In the genomic region with DNA sequence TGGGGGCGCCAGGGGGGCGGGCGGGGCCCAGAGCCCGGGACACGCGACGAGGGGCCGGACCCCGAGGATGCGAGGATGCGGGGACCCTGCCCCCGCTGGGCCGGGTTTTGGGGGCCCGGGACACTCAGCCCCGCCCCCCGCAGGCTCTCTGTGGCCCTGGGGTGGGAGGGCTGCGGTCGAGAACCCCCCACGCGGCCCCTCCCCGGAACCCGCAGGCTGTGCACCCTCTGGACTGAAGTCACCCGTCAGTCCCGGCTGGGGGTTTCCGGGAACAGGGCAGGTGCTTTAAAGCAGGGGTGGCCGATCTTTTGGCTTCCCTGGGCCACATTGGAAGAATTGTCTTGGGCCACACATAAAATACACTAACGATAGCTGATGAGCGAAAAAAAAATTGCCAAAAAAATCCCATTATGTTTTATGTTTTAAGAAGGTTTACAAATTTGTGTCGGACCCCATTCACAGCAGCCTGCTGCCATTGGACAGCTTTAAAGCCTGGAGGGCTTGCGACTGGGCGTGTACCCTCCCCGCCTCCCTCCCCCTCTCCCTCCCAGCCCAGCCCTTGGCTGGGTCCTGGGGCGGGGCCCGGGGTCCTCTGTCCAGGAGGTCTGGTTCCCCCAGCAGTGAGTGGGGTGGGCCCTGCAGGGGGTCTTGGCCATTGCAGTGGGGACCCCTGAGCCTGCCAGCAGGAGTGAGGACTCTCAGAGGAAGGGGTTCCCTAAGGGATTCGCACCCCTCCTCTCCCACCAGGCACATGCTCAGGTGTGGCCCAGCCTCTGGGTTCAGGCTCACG, we compare ENCODE assay signal across 8 cellular contexts. TPM values are rescaled to one million over a fixed set of nuclear protein-coding genes. Genes with fewer than 3 reads are reported as not detected.
DNase-seq lines count a peak whose midpoint lies in the region; ATAC-seq, FAIRE-seq and TF ChIP-seq lines count a peak whose summit lies in the region.

No MANE protein-coding gene starts in this region.

- H3K36me3 ChIP-seq in kidney (ENCODE audit: control insufficient read depth in 1 of 2, insufficient read depth in 2 of 2, low read length in 2 of 2): no peaks in the 10 kb centered on the region

- no peaks in the 10 kb centered on the region for H3K9me3 Mint-ChIP-seq in activated naive CD4-positive, alpha-beta T cell treated with anti-CD3 and anti-CD28 coated beads, Interleukin-2, amount 50 U/mL, for 72 hours

- ATAC-seq in GM21381 (IDR thresholded peaks at IDR 0.05; ENCODE audit: unreplicated experiment): peak; percentile 67
- peak; percentile 82 to 92 for ATAC-seq in activated naive CD4-positive, alpha-beta T cell treated with anti-CD3 and anti-CD28 coated beads, Interleukin-2, amount 50 U/mL, for 72 hours

- intact Hi-C loops in kidney (cut with DNase I): no loop called here

- no peak overlapping the region for H3K27ac ChIP-seq in kidney (ENCODE audit: low read depth in 2 of 2, low read length in 2 of 2)

- no peak overlapping the region for H3K9ac ChIP-seq in kidney (ENCODE audit: low read length in 2 of 2)

- H3K4me3 ChIP-seq in kidney (ENCODE audit: low read length in 2 of 2): no peak overlapping the region

- peaks cover 10 to 17% of the 10 kb centered on the region in 2 donors for H3K4me1 ChIP-seq in kidney (ENCODE audit: control insufficient read depth in 1 of 2, insufficient read depth in 1 of 2, low read depth in 1 of 2, low read length in 2 of 2)

- no peak for TF ChIP-seq CTCF in kidney (IDR thresholded peaks at IDR 0.05; ENCODE audit: borderline replicate concordance, extremely low read depth, insufficient read depth)

- DNase-seq in RPMI8226 (peak; percentile 91), mesenteric fat pad (ENCODE audit: low spot score) (no peak), kidney (no peak), NOMO-1 (lab: John Stamatoyannopoulos, UW; ENCODE audit: unreplicated experiment in 2 of 2) (no peak), D341Med (ENCODE audit: low spot score) (no peak)
- DNase-seq in activated naive CD4-positive, alpha-beta T cell treated with anti-CD3 and anti-CD28 coated beads, Interleukin-2, amount 50 U/mL, for 72 hours (ENCODE audit: low spot score in 2 of 2): peak; percentile 51 to 76
- peak; percentile 42 to 61 (median 47) for DNase-seq in stimulated activated CD4-positive, alpha-beta T cell treated with anti-CD3 and anti-CD28 coated beads, TNF-alpha, amount 100 ng/mL, for 1 hour (ENCODE audit: low read depth in 3 of 3, low spot score in 1 of 3)

- no peaks in the 10 kb centered on the region for H3K9me3 ChIP-seq in kidney (ENCODE audit: control insufficient read depth in 1 of 2, low read length in 2 of 2)

- FAIRE-seq in kidney (lab: Jason Lieb, UNC): no peak

- H3K27ac Mint-ChIP-seq in activated naive CD4-positive, alpha-beta T cell treated with anti-CD3 and anti-CD28 coated beads, Interleukin-2, amount 50 U/mL, for 72 hours: peak overlapping the region; percentile 65 to 81

- no peaks in the 10 kb centered on the region for H3K36me3 Mint-ChIP-seq in activated naive CD4-positive, alpha-beta T cell treated with anti-CD3 and anti-CD28 coated beads, Interleukin-2, amount 50 U/mL, for 72 hours

RNA-seq across cellular contexts. Expression of gene C1orf159, which starts 21.6 kb away (rescaled TPM):
- 10 to 100 TPM; 20.7 to 21.2 TPM for total RNA-seq in activated naive CD4-positive, alpha-beta T cell treated with anti-CD3 and anti-CD28 coated beads, Interleukin-2, amount 50 U/mL, for 72 hours
- total RNA-seq in mesenteric fat pad: 9.0 TPM
- 14.8 TPM for total RNA-seq in kidney
- 8.6 TPM for polyA plus RNA-seq in kidney (ENCODE audit: insufficient read depth, low read depth, low replicate concordance)

RNA-seq across cellular contexts. Expression of gene TTLL10, which starts 36.2 kb away (rescaled TPM):
- not detected for total RNA-seq in activated naive CD4-positive, alpha-beta T cell treated with anti-CD3 and anti-CD28 coated beads, Interleukin-2, amount 50 U/mL, for 72 hours
- total RNA-seq in mesenteric fat pad (1.4 TPM), kidney (1.5 TPM)
- polyA plus RNA-seq in kidney (ENCODE audit: insufficient read depth, low read depth, low replicate concordance): not detected

Comparison
In these comparisons a context has a peak if more than half of its experiments do, and no peak if none do; other contexts are left out.
1. DNase-seq: peak in RPMI8226 (single experiment), activated naive CD4-positive, alpha-beta T cell treated with anti-CD3 and anti-CD28 coated beads, Interleukin-2, amount 50 U/mL, for 72 hours (2 of 2) and stimulated activated CD4-positive, alpha-beta T cell treated with anti-CD3 and anti-CD28 coated beads, TNF-alpha, amount 100 ng/mL, for 1 hour (3 of 3); none in mesenteric fat pad (single experiment), kidney (single experiment), NOMO-1 (0 of 2) and D341Med (single experiment).